ENCODE assay signal across 13 cellular contexts in the genomic region with DNA sequence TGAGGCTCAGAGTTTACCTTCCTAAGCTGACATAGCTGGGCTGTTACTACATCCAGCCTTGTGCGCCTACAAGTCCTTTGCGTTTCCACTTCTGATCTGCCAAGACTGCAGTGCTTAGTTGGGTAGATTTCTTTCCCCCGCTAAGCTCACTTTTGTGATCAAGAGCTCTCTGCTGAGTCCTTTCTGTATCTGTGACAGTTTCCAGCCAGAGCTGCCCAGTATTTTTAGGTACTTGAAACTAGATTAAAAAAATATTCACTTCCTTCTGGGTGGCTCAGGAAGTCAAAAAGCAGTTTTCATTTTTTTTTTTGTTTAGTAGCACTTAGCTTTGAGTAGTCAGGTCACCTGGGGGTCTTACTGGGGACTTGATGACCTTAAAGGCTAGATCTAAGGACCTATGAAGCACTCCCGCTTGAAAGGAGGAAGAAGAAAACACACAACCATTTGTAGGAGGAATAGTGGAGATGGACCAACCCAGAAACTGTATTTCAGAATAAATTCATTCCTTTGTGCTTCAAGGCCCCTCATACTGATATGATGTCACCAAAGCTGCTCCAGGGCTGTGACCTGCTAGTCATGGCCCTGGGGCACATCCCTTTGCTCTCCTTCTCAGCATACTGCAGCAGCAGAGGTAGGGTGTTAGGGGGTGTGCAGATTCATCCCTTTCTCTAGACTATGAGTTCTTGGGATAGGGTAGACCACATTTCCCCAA.
A peak's percentile ranks its signal among the peaks of the same experiment; 100 is the strongest.
DNase-seq lines count a peak whose midpoint lies in the region; ATAC-seq, FAIRE-seq and TF ChIP-seq lines count a peak whose summit lies in the region.
"Had no signal": no experiment of that assay in that cellular context is flagged by ENCODE, and none has a peak within 500 bp of the region (broad histone marks: within the 10 kb centered on the region; RNA-seq: fewer than 3 reads in every experiment).

No MANE protein-coding gene starts in this region.

- in situ Hi-C loops in ACHN (cut with HindIII; ENCODE audit: low pct_ligation_motif_present, low pct_unique_long_range_greater_than_20kb, low sequenced_read_pairs): no loop called here
- in situ Hi-C loops in GM13976 (cut with MboI; ENCODE audit: low sequenced_read_pairs, unreplicated experiment): no loop called here

- DNase-seq in ACHN: peak; percentile 43
- DNase-seq in GM13976 (ENCODE audit: low spot score): peak; percentile 47
- peak; percentile 70 for DNase-seq in T1000 (lab: John Stamatoyannopoulos, UW)
- DNase-seq in NCI-H1092 treated with DMSO at 0.1 percent for 48 hours (lab: John Stamatoyannopoulos, UW): no peak
- DNase-seq in D721Med (ENCODE audit: insufficient read length, low spot score): no peak
- DNase-seq in left lobe of liver (ENCODE audit: low spot score): no peak
- DNase-seq: activated CD4-positive, alpha-beta T cell treated with anti-CD3 and anti-CD28 coated beads for 36 hours; activated effector memory CD4-positive, alpha-beta T cell treated with Interleukin-2 at 50 U/mL for 16 hours; GDM1; NCI-H748 treated with DMSO at 0.1 percent for 48 hours had no signal

- TF ChIP-seq CTCF in GM13976 (IDR thresholded peaks at IDR 0.05; ENCODE audit: borderline replicate concordance, control extremely low read depth, extremely low read depth, insufficient read depth, missing control alignments) (no peak), D721Med (IDR thresholded peaks at IDR 0.05; ENCODE audit: insufficient read depth, missing control alignments) (no peak)

- peak; percentile 49 for ATAC-seq in HG03354 (IDR thresholded peaks at IDR 0.05; ENCODE audit: poor library complexity, severe bottlenecking, unreplicated experiment)
- ATAC-seq in GM19035 (IDR thresholded peaks at IDR 0.05; ENCODE audit: unreplicated experiment): no peak
- no peak for ATAC-seq in left lobe of liver
- ATAC-seq: activated CD4-positive, alpha-beta T cell treated with anti-CD3 and anti-CD28 coated beads for 36 hours; HCT116 had no signal

- no peak for FAIRE-seq in D721Med (lab: Jason Lieb, UNC)

Comparison
In these comparisons a context has a peak if more than half of its experiments do, and no peak if none do; other contexts are left out.
1. DNase-seq: peak in ACHN (single experiment), GM13976 (single experiment) and T1000 (single experiment); none in NCI-H1092 treated with DMSO at 0.1 percent for 48 hours (single experiment), D721Med (single experiment) and left lobe of liver (single experiment).